18 cellular contexts compared by ENCODE assay signal in the genomic region with DNA sequence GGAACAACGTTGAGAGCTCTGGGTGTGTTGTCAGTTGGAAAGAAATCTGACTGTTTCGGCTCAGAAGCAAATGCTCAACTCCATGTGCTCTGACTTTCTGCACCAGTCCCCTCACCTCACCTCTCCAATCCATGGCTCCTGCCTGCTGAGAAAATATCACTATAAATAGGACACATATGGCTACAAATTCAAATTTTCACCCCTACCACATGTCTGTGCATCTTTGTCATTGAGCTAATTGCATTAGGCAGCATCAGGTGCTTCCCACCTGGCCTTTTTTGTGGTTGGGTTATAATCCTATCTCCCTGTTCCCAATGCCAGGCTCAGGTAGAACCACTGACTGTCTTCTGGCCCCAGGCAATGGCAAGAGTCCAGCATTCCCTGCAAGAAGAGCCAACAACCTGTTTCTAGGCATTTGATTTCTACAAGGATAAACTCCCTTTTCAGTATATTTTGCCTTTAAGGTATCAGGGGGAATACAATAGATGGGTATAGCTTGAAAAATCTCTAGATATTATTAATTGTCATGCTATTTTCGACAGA.
A peak's percentile ranks its signal among the peaks of the same experiment; 100 is the strongest.
DNase-seq lines count a peak whose midpoint lies in the region; ATAC-seq and TF ChIP-seq lines count a peak whose summit lies in the region.
"Had no signal": no experiment of that assay in that cellular context is flagged by ENCODE, and none has a peak within 500 bp of the region (broad histone marks: within the 10 kb centered on the region; RNA-seq: fewer than 3 reads in every experiment).

No MANE protein-coding gene starts in this region.

- TF ChIP-seq CTCF in prostate gland (IDR thresholded peaks at IDR 0.05) (no peak), smooth muscle cell (IDR thresholded peaks at IDR 0.05; ENCODE audit: borderline replicate concordance, insufficient read depth, poor library complexity, severe bottlenecking) (no peak), GM13976 (IDR thresholded peaks at IDR 0.05; ENCODE audit: borderline replicate concordance, control extremely low read depth, extremely low read depth, insufficient read depth, missing control alignments) (no peak)

- no peak for ATAC-seq in aorta (ENCODE audit: low FRiP score)

- H3K4me3 ChIP-seq in prostate gland (no peak overlapping the region), smooth muscle cell (no peak overlapping the region), aorta (ENCODE audit: low read length in 2 of 2) (no peak overlapping the region)
- H3K4me3 ChIP-seq: MG63, PC-9, SK-N-MC had no signal

- H3K79me2 ChIP-seq in smooth muscle cell (ENCODE audit: low read depth), result no peaks in the 10 kb centered on the region

- H3K4me2 ChIP-seq in smooth muscle cell, result no peak overlapping the region
- H3K4me2 ChIP-seq: PC-9 had no signal

- TF ChIP-seq POLR2A in prostate gland (IDR thresholded peaks at IDR 0.05), result no peak

- H3K4me1 ChIP-seq in prostate gland (replicated peaks), result no peaks in the 10 kb centered on the region
- H3K4me1 ChIP-seq in smooth muscle cell (ENCODE audit: low read depth), result no peaks in the 10 kb centered on the region
- H3K4me1 ChIP-seq in aorta (ENCODE audit: control insufficient read depth in 1 of 2, insufficient read depth in 2 of 2, low read length in 2 of 2), result no peaks in the 10 kb centered on the region

- peaks cover 4% of the 10 kb centered on the region for H3F3A ChIP-seq in smooth muscle cell (ENCODE audit: low read depth)

- WGBS in prostate gland, result 30% methylated on average over 3 of the region's 3 CpGs
- 62% methylated on average over 3 of the region's 3 CpGs for WGBS in smooth muscle cell (ENCODE audit: low lambda C conversion rate)
- 40 to 42% methylated on average over 3 of the region's 3 CpGs for WGBS in aorta, 2 donors

- no peaks in the 10 kb centered on the region for H3K27me3 ChIP-seq in prostate gland (replicated peaks; ENCODE audit: insufficient read depth)
- H3K27me3 ChIP-seq in smooth muscle cell (ENCODE audit: low read depth), result no peaks in the 10 kb centered on the region
- no peaks in the 10 kb centered on the region for H3K27me3 ChIP-seq in aorta (ENCODE audit: control insufficient read depth in 1 of 2, insufficient read depth in 2 of 2, low read length in 1 of 2)
- H3K27me3 ChIP-seq: MG63 had no signal

- H3K9me3 ChIP-seq in prostate gland (no peaks in the 10 kb centered on the region), smooth muscle cell (replicated peaks; ENCODE audit: low read depth) (no peaks in the 10 kb centered on the region), aorta (ENCODE audit: control insufficient read depth, low read length) (no peaks in the 10 kb centered on the region)
- H3K9me3 ChIP-seq: MG63 had no signal

- intact Hi-C loops in prostate gland (cut with DNase I) (no loop called here), aorta (cut with DNase I) (no loop called here)

- no peak overlapping the region for H2AFZ ChIP-seq in smooth muscle cell (ENCODE audit: low read depth)
- H2AFZ ChIP-seq: PC-9 had no signal

- no peak overlapping the region for H3K27ac ChIP-seq in prostate gland
- no peak overlapping the region for H3K27ac ChIP-seq in smooth muscle cell (ENCODE audit: low read depth)
- H3K27ac ChIP-seq in aorta (ENCODE audit: low read depth in 1 of 2, low read length in 2 of 2), result no peak overlapping the region
- H3K27ac ChIP-seq: PC-9, SK-N-MC had no signal

- no peaks in the 10 kb centered on the region for H4K20me1 ChIP-seq in smooth muscle cell (ENCODE audit: low read depth)

- DNase-seq in NCI-H748 (lab: John Stamatoyannopoulos, UW; ENCODE audit: unreplicated experiment), result peak; percentile 25
- no peak for DNase-seq in NCI-H748 treated with DMSO at 0.1 percent for 48 hours (lab: John Stamatoyannopoulos, UW)
- DNase-seq in NCI-H69 (lab: John Stamatoyannopoulos, UW), result peak; percentile 82
- DNase-seq in cerebellar cortex (ENCODE audit: low spot score), result peak; percentile 98
- DNase-seq in prostate gland (ENCODE audit: low spot score), result peak; percentile 28
- DNase-seq in smooth muscle cell (lab: John Stamatoyannopoulos, UW; ENCODE audit: unreplicated experiment), result no peak
- DNase-seq in GM13976 (ENCODE audit: low spot score), result no peak
- no peak for DNase-seq in aorta
- DNase-seq: AML-193; CD4-positive, CD25-positive, alpha-beta regulatory T cell; KG1; MG63; NCI-H1436; NCI-H2107; NCI-H510A treated with DMSO at 0.1 percent for 48 hours; T-helper 1 cell had no signal

- H3K36me3 ChIP-seq in prostate gland (no peaks in the 10 kb centered on the region), smooth muscle cell (ENCODE audit: low read depth) (no peaks in the 10 kb centered on the region), aorta (ENCODE audit: control insufficient read depth in 1 of 2, insufficient read depth in 2 of 2, low read length in 1 of 2) (no peaks in the 10 kb centered on the region)
- H3K36me3 ChIP-seq: MG63 had no signal

- in situ Hi-C loops in GM13976 (cut with MboI; ENCODE audit: low sequenced_read_pairs, unreplicated experiment), result no loop called here

- H3K9ac ChIP-seq in smooth muscle cell (ENCODE audit: low read depth), result no peak overlapping the region

Comparison
In these comparisons a context has a peak if more than half of its experiments do, and no peak if none do; other contexts are left out.
1. DNase-seq: peak in NCI-H748 (single experiment), NCI-H69 (single experiment), cerebellar cortex (single experiment) and prostate gland (single experiment); none in NCI-H748 treated with DMSO at 0.1 percent for 48 hours (single experiment), smooth muscle cell (single experiment), GM13976 (single experiment) and aorta (0 of 2).